1 cellular context compared by ENCODE assay signal in genomic region chr19:32350492-32350891, GRCh38.
TF ChIP-seq lines count a peak whose summit lies in the region.

No MANE protein-coding gene starts in this region.

TF ChIP-seq in GM12878, 131 proteins besides CTCF, POLR2A, EP300 and RAD21:
- no peak for TF ChIP-seq CBFB (IDR thresholded peaks at IDR 0.05; ENCODE audit: low read depth)
- no peak for TF ChIP-seq SUPT20H (IDR thresholded peaks at IDR 0.05; ENCODE audit: borderline replicate concordance, control insufficient read depth, low read depth, low read length)
- no peak for TF ChIP-seq GATAD2B (conservative IDR thresholded peaks at IDR 0.05; ENCODE audit: low read depth)
- no peak for TF ChIP-seq MTA3 (IDR thresholded peaks at IDR 0.05; ENCODE audit: borderline replicate concordance, low read length)
- TF ChIP-seq TARDBP (IDR thresholded peaks at IDR 0.05; ENCODE audit: borderline replicate concordance) = no peak
- TF ChIP-seq ESRRA (IDR thresholded peaks at IDR 0.05; ENCODE audit: low read length) = no peak
- no peak for TF ChIP-seq BRCA1 (IDR thresholded peaks at IDR 0.05; ENCODE audit: low read depth, low read length)
- TF ChIP-seq, protein P1, sequence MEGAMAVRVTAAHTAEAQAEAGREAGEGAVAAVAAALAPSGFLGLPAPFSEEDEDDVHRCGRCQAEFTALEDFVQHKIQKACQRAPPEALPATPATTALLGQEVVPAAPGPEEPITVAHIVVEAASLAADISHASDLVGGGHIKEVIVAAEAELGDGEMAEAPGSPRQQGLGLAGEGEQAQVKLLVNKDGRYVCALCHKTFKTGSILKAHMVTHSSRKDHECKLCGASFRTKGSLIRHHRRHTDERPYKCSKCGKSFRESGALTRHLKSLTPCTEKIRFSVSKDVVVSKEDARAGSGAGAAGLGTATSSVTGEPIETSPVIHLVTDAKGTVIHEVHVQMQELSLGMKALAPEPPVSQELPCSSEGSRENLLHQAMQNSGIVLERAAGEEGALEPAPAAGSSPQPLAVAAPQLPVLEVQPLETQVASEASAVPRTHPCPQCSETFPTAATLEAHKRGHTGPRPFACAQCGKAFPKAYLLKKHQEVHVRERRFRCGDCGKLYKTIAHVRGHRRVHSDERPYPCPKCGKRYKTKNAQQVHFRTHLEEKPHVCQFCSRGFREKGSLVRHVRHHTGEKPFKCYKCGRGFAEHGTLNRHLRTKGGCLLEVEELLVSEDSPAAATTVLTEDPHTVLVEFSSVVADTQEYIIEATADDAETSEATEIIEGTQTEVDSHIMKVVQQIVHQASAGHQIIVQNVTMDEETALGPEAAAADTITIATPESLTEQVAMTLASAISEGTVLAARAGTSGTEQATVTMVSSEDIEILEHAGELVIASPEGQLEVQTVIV (IDR thresholded peaks at IDR 0.05; ENCODE audit: borderline replicate concordance, partially characterized antibody) = no peak
- no peak for TF ChIP-seq TCF12 (IDR thresholded peaks at IDR 0.05; ENCODE audit: low read depth, low read length)
- no peak for TF ChIP-seq SIX5 (IDR thresholded peaks at IDR 0.05; ENCODE audit: low read depth, low read length, severe bottlenecking)
- TF ChIP-seq TCF3 (IDR thresholded peaks at IDR 0.05; ENCODE audit: borderline replicate concordance, insufficient read depth, low read depth, low read length) = no peak
- TF ChIP-seq ZNF24 (IDR thresholded peaks at IDR 0.05) = no peak
